Comparison of ENCODE assay signal across 8 cellular contexts in genomic region chrX:48676106-48676892, GRCh38. TPM values are rescaled to one million over a fixed set of nuclear protein-coding genes. Genes with fewer than 3 reads are reported as not detected.
A peak's percentile ranks its signal among the peaks of the same experiment; 100 is the strongest.
DNase-seq lines count a peak whose midpoint lies in the region; ATAC-seq and TF ChIP-seq lines count a peak whose summit lies in the region.

No MANE protein-coding gene starts in this region.

- no peaks in the 10 kb centered on the region for H3K9me3 Mint-ChIP-seq in activated CD4-positive, alpha-beta T cell treated with anti-CD3 and anti-CD28 coated beads for 36 hours (ENCODE audit: low read depth)
- H3K9me3 Mint-ChIP-seq in chondrocyte (ENCODE audit: low read depth) = peaks cover 6% of the 10 kb centered on the region

- POLR2A ChIA-PET in activated CD4-positive, alpha-beta T cell treated with anti-CD3 and anti-CD28 coated beads for 36 hours (lab: Charles Lee) = interaction anchor here (0.6 to 1.5 kb wide), 6 partner anchors 20 to 633 kb away, joined by 3 to 8 read pairs (median 3); partner anchors contain the start of genes GRIPAP1 and SUV39H1

- intact Hi-C loops in activated CD4-positive, alpha-beta T cell treated with anti-CD3 and anti-CD28 coated beads for 36 hours (cut with DNase I, micrococcal nuclease) = loop anchor here (1.0 to 10.0 kb wide), 8 partner anchors 20 to 281 kb away; partner anchors contain the start of genes SUV39H1 (in 2 of the 2), FTSJ1 (in 1 of the 2), OTUD5 (in 1 of the 2) and PIM2 (in 1 of the 2)

- H3K9me3 ChIP-seq in BE2C = no peaks in the 10 kb centered on the region

- H3K36me3 ChIP-seq in BE2C = no peaks in the 10 kb centered on the region

- no peaks in the 10 kb centered on the region for H3K27me3 Mint-ChIP-seq in activated CD4-positive, alpha-beta T cell treated with anti-CD3 and anti-CD28 coated beads for 36 hours
- no peaks in the 10 kb centered on the region for H3K27me3 Mint-ChIP-seq in chondrocyte (ENCODE audit: low read depth)

- H3K27ac ChIP-seq in layer of hippocampus (ENCODE audit: low read depth, low read length) = peak overlapping the region; percentile 78

- H3K27ac Mint-ChIP-seq in activated CD4-positive, alpha-beta T cell treated with anti-CD3 and anti-CD28 coated beads for 36 hours = peak overlapping the region; percentile 91
- H3K27ac Mint-ChIP-seq in chondrocyte (ENCODE audit: unreplicated experiment) = peak overlapping the region; percentile 84

- H3K27me3 ChIP-seq in BE2C (no peaks in the 10 kb centered on the region), layer of hippocampus (ENCODE audit: control insufficient read depth, insufficient read depth, low read length) (no peaks in the 10 kb centered on the region)

- no peaks in the 10 kb centered on the region for H3K36me3 Mint-ChIP-seq in activated CD4-positive, alpha-beta T cell treated with anti-CD3 and anti-CD28 coated beads for 36 hours (ENCODE audit: low read depth)
- H3K36me3 Mint-ChIP-seq in chondrocyte (ENCODE audit: low read depth) = no peaks in the 10 kb centered on the region

- CTCF ChIA-PET in activated CD4-positive, alpha-beta T cell treated with anti-CD3 and anti-CD28 coated beads for 36 hours (lab: Charles Lee) = interaction anchor here (1.0 to 1.4 kb wide), 2 partner anchors 28 to 37 kb away, joined by 3 to 4 read pairs; no protein-coding TSS in a partner anchor

- peaks cover 19% of the 10 kb centered on the region for H3K4me1 Mint-ChIP-seq in activated CD4-positive, alpha-beta T cell treated with anti-CD3 and anti-CD28 coated beads for 36 hours
- peaks cover 12% of the 10 kb centered on the region for H3K4me1 Mint-ChIP-seq in chondrocyte (ENCODE audit: low read depth)

- H3K4me1 ChIP-seq in BE2C = no peaks in the 10 kb centered on the region

- TF ChIP-seq CTCF in BE2C (IDR thresholded peaks at IDR 0.05; ENCODE audit: low read depth, low read length) (no peak), chondrocyte (IDR thresholded peaks at IDR 0.05) (peak; percentile 19)

- peak overlapping the region; percentile 90 for H3K4me3 Mint-ChIP-seq in activated CD4-positive, alpha-beta T cell treated with anti-CD3 and anti-CD28 coated beads for 36 hours
- H3K4me3 Mint-ChIP-seq in chondrocyte (ENCODE audit: unreplicated experiment) = peak overlapping the region; percentile 81

- ATAC-seq in HG03442 (IDR thresholded peaks at IDR 0.05; ENCODE audit: unreplicated experiment) = peak; percentile 90
- peak; percentile 95 for ATAC-seq in activated CD4-positive, alpha-beta T cell treated with anti-CD3 and anti-CD28 coated beads for 36 hours

- DNase-seq in BE2C (peak; percentile 90), GM19240 (ENCODE audit: insufficient read length, low spot score) (peak; percentile 71), NCI-H510A treated with DMSO at 0.1 percent for 48 hours (lab: John Stamatoyannopoulos, UW) (peak; percentile 81), chondrocyte (ENCODE audit: low spot score) (peak; percentile 89)
- peak; percentile 92 for DNase-seq in activated CD4-positive, alpha-beta T cell treated with anti-CD3 and anti-CD28 coated beads for 36 hours
- peak; percentile 53 to 84 (median 76) for DNase-seq in stimulated activated CD4-positive, alpha-beta T cell treated with anti-CD3 and anti-CD28 coated beads, Interleukin-1b, Interleukin-23, amount 100 ng/mL, for 24 hours (ENCODE audit: low read depth in 4 of 4, low spot score in 1 of 4)

- H3K4me3 ChIP-seq in BE2C (ENCODE audit: low read depth, low read length) = peak overlapping the region; percentile 80

RNA-seq across cellular contexts. Expression of gene WAS, which starts 7.3 kb away (rescaled TPM):
- 1.1 TPM for polyA plus RNA-seq in BE2C (2012; ENCODE audit: insufficient read depth, insufficient read length, low read depth)
- 100 to 1,000 TPM in 1 of 2 experiments, 10 to 100 TPM in 1; 85.9 to 102 TPM for total RNA-seq in activated CD4-positive, alpha-beta T cell treated with anti-CD3 and anti-CD28 coated beads for 36 hours
- total RNA-seq in chondrocyte = 0.24 to 1.3 TPM (median 0.37 TPM) in 3 replicates

RNA-seq across cellular contexts. Expression of gene SUV39H1, which starts 20.2 kb away (rescaled TPM):
- polyA plus RNA-seq in BE2C (2012; ENCODE audit: insufficient read depth, insufficient read length, low read depth) = 12.1 TPM
- 10 to 100 TPM; 30.8 to 31.7 TPM for total RNA-seq in activated CD4-positive, alpha-beta T cell treated with anti-CD3 and anti-CD28 coated beads for 36 hours
- total RNA-seq in chondrocyte = 3.0 to 4.7 TPM (median 3.6 TPM) in 3 replicates

Comparison
In these comparisons a context has a peak if more than half of its experiments do, and no peak if none do; other contexts are left out.
1. Peak in every context shown above with its lines: DNase-seq, ATAC-seq, H3K4me3 ChIP-seq and H3K27ac ChIP-seq.
2. RNA of gene WAS, which starts 7.3 kb away (total RNA-seq): 85.9 to 102 TPM in activated CD4-positive, alpha-beta T cell treated with anti-CD3 and anti-CD28 coated beads for 36 hours; 0.24 to 1.3 TPM in chondrocyte; every median in the first group is over 10 times any median in the second.